Comparison of ENCODE assay signal across 1 cellular context in the genomic region with DNA sequence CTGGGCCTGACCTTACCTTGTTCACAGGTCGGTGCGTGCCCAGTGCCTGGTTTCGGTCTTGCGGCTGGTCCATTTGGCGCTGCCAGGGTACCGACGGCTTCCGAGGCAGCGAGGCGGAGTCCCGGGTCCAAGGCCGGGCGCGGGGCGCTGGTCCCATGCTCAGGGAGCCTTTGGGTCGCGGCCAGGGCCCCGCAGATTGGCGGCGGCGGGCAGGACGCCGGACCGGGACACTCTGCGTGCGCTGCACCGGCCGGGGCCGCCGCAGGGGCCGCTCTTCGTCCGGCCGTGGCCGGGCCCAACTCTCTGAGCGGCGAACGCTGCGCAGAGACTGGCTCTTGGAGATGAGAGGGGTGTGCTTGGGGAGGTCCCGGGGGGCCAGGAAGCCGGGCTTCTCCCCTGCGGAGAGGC.
TF ChIP-seq lines count a peak whose summit lies in the region.

No MANE protein-coding gene starts in this region.

TF ChIP-seq in H1, 55 proteins besides CTCF, POLR2A, EP300 and RAD21:
- TF ChIP-seq ASH2L (IDR thresholded peaks at IDR 0.05; ENCODE audit: low read length) (peak; percentile 44), BCL11A (IDR thresholded peaks at IDR 0.05; ENCODE audit: low read depth in 2 of 2, low read length in 2 of 2) (no peak), CTBP2 (IDR thresholded peaks at IDR 0.05; ENCODE audit: borderline replicate concordance, insufficient read depth, insufficient read length, low read length) (no peak)
